Comparison of ENCODE assay signal across 6 cellular contexts in the genomic region with DNA sequence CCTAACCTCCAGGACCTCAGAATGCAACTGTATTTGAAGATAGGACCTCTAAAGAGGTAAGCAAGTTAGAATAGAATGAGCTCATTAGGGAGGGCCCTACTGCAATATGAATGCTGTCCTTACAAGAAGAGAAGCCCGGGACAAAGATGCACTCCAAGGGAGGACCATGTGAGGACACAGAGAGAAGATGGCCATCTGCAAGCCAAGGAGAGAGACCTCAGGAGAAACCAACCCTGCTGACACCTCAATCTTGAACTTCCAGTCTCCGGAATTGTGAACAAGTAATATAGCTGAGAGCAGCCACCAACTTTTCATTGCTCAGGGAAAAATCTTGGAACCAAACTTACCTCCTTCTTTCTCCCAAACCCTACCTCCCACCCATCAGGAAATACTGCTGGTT.
"Had no signal": no experiment of that assay in that cellular context is flagged by ENCODE, and none has a peak within 500 bp of the region (broad histone marks: within the 10 kb centered on the region; RNA-seq: fewer than 3 reads in every experiment).

No MANE protein-coding gene starts in this region.

- H3K27ac ChIP-seq: HL-60, KMS-11 had no signal

- DNase-seq: IMR-90, KBM-7, KG1 had no signal

- H3K4me3 ChIP-seq: K562 had no signal
